Comparison of ENCODE assay signal across 21 cellular contexts in the genomic region with DNA sequence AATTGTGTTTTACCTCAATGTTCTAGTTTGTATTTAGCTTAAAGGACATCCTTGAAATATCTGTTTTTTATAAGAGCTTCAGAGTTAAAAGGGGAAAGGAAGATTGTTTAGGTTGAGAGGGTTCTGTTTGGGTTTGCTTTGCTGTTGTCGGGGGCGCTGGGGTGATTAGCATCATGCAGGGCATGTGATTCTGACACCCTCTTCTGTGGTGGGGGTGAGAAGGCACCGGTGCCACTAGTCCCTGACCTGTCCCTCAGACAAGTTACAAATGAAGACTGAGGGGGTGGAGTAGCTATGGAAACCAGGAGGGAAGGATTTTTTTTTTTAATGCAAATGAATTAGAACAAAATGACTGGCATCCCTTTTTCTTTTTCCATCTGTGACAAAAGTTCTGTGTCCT.
DNase-seq lines count a peak whose midpoint lies in the region; ATAC-seq and TF ChIP-seq lines count a peak whose summit lies in the region.
"Had no signal": no experiment of that assay in that cellular context is flagged by ENCODE, and none has a peak within 500 bp of the region (broad histone marks: within the 10 kb centered on the region; RNA-seq: fewer than 3 reads in every experiment).

No MANE protein-coding gene starts in this region.

- no peaks in the 10 kb centered on the region for H3K27me3 Mint-ChIP-seq in activated T-cell treated with anti-CD3 and anti-CD28 coated beads, Interleukin-2, amount 50 U/mL, for 72 hours (ENCODE audit: low read depth)
- no peaks in the 10 kb centered on the region for H3K27me3 Mint-ChIP-seq in neural progenitor cell (ENCODE audit: insufficient read depth, low read depth)
- H3K27me3 Mint-ChIP-seq: IgD-negative memory B cell had no signal

- H2AFZ ChIP-seq in neural progenitor cell (replicated peaks): peak overlapping the region; percentile 37

- TF ChIP-seq CTCF in ascending aorta (IDR thresholded peaks at IDR 0.05) (no peak), neural progenitor cell (IDR thresholded peaks at IDR 0.05) (no peak), stomach (IDR thresholded peaks at IDR 0.05) (no peak)

- no peak overlapping the region for H3K27ac Mint-ChIP-seq in activated T-cell treated with anti-CD3 and anti-CD28 coated beads, Interleukin-2, amount 50 U/mL, for 72 hours
- H3K27ac Mint-ChIP-seq in neural progenitor cell: no peak overlapping the region
- H3K27ac Mint-ChIP-seq: IgD-negative memory B cell had no signal

- WGBS in stomach, 5 donors: 62 to 72% (median 64%) methylated on average over 3 of the region's 3 CpGs

- H3K4me1 ChIP-seq in ascending aorta: peaks cover 0 to 5% of the 10 kb centered on the region in 2 donors
- H3K4me1 ChIP-seq in neural progenitor cell: peaks cover 3% of the 10 kb centered on the region
- H3K4me1 ChIP-seq in stomach: no peaks in the 10 kb centered on the region
- H3K4me1 ChIP-seq: esophagus muscularis mucosa, gastroesophageal sphincter, right atrium auricular region had no signal

- H3K4me1 Mint-ChIP-seq in activated T-cell treated with anti-CD3 and anti-CD28 coated beads, Interleukin-2, amount 50 U/mL, for 72 hours (ENCODE audit: low read depth): peaks cover 79% of the 10 kb centered on the region
- peaks cover 24% of the 10 kb centered on the region for H3K4me1 Mint-ChIP-seq in neural progenitor cell

- no peaks in the 10 kb centered on the region for H4K20me1 ChIP-seq in neural progenitor cell (ENCODE audit: low read depth)

- H3K27ac ChIP-seq in ascending aorta (peak overlapping the region; percentile 54 to 55), neural progenitor cell (no peak overlapping the region), stomach (no peak overlapping the region)
- H3K27ac ChIP-seq: C4-2B, esophagus muscularis mucosa, gastroesophageal sphincter, right atrium auricular region had no signal

- H3K9me3 ChIP-seq in ascending aorta: no peaks in the 10 kb centered on the region
- H3K9me3 ChIP-seq in neural progenitor cell (ENCODE audit: low read depth): no peaks in the 10 kb centered on the region
- H3K9me3 ChIP-seq in stomach: no peaks in the 10 kb centered on the region
- H3K9me3 ChIP-seq: esophagus muscularis mucosa, gastroesophageal sphincter, right atrium auricular region had no signal

- H3K4me3 ChIP-seq in ascending aorta (no peak overlapping the region), neural progenitor cell (no peak overlapping the region), stomach (no peak overlapping the region)
- H3K4me3 ChIP-seq: esophagus muscularis mucosa, gastroesophageal sphincter, right atrium auricular region had no signal

- no peaks in the 10 kb centered on the region for H3K9me3 Mint-ChIP-seq in activated T-cell treated with anti-CD3 and anti-CD28 coated beads, Interleukin-2, amount 50 U/mL, for 72 hours
- peaks cover 2% of the 10 kb centered on the region for H3K9me3 Mint-ChIP-seq in neural progenitor cell
- H3K9me3 Mint-ChIP-seq: IgD-negative memory B cell had no signal

- no peak for TF ChIP-seq EP300 in stomach (IDR thresholded peaks at IDR 0.05)

- peak in 1 of 2 donors; percentile 55 for DNase-seq in activated T-cell treated with anti-CD3 and anti-CD28 coated beads, Interleukin-2, amount 50 U/mL, for 72 hours
- DNase-seq in activated T-cell treated with anti-CD3 and anti-CD28 coated beads for 4 hours (no peak), ascending aorta (ENCODE audit: low spot score in 2 of 2) (no peak), neural progenitor cell (ENCODE audit: low spot score) (no peak), stomach (no peak), globus pallidus (ENCODE audit: low spot score) (no peak)
- DNase-seq: DMS 273 treated with DMSO at 0.1 percent for 48 hours, mammary epithelial cell, MM.1S, NCI-H1436, NCI-H2107, NCI-H510A, SIG-M5 had no signal

- peaks cover 3 to 5% of the 10 kb centered on the region in 2 donors for H3K36me3 Mint-ChIP-seq in activated T-cell treated with anti-CD3 and anti-CD28 coated beads, Interleukin-2, amount 50 U/mL, for 72 hours (ENCODE audit: insufficient read depth in 2 of 2)
- H3K36me3 Mint-ChIP-seq in neural progenitor cell: no peaks in the 10 kb centered on the region

- no peaks in the 10 kb centered on the region for H3K36me3 ChIP-seq in ascending aorta
- H3K36me3 ChIP-seq in neural progenitor cell: no peaks in the 10 kb centered on the region
- H3K36me3 ChIP-seq in stomach: no peaks in the 10 kb centered on the region
- H3K36me3 ChIP-seq: esophagus muscularis mucosa, gastroesophageal sphincter, right atrium auricular region had no signal

- TF ChIP-seq POLR2A in stomach (IDR thresholded peaks at IDR 0.05): no peak

- no peak overlapping the region for H3K4me2 ChIP-seq in neural progenitor cell

- no peaks in the 10 kb centered on the region for H3K79me2 ChIP-seq in neural progenitor cell (ENCODE audit: low read depth)

- peak; percentile 28 to 53 for ATAC-seq in activated T-cell treated with anti-CD3 and anti-CD28 coated beads, Interleukin-2, amount 50 U/mL, for 72 hours (replicated peaks in 1 of 2)
- ATAC-seq in HG03175 (IDR thresholded peaks at IDR 0.05; ENCODE audit: unreplicated experiment) (peak; percentile 67), GM18502 (IDR thresholded peaks at IDR 0.05; ENCODE audit: poor library complexity, unreplicated experiment) (no peak)
- ATAC-seq: gastroesophageal sphincter, Panc1 had no signal

- intact Hi-C loops in ascending aorta (cut with DNase I) (no loop called here), stomach (cut with DNase I; ENCODE audit: low total_unique reads) (no loop called here)

- no peak overlapping the region for H3K9ac ChIP-seq in neural progenitor cell

- no peaks in the 10 kb centered on the region for H3K27me3 ChIP-seq in ascending aorta
- no peaks in the 10 kb centered on the region for H3K27me3 ChIP-seq in neural progenitor cell
- no peaks in the 10 kb centered on the region for H3K27me3 ChIP-seq in stomach
- H3K27me3 ChIP-seq: esophagus muscularis mucosa, gastroesophageal sphincter, right atrium auricular region had no signal

- H3K4me3 Mint-ChIP-seq in activated T-cell treated with anti-CD3 and anti-CD28 coated beads, Interleukin-2, amount 50 U/mL, for 72 hours: peak overlapping the region in 1 of 2 donors; percentile 19
- no peak overlapping the region for H3K4me3 Mint-ChIP-seq in neural progenitor cell
- H3K4me3 Mint-ChIP-seq: IgD-negative memory B cell had no signal

- no peaks in the 10 kb centered on the region for H3F3A ChIP-seq in neural progenitor cell (ENCODE audit: low read depth)

Comparison
In these comparisons a context has a peak if more than half of its experiments do, and no peak if none do; other contexts are left out.
1. H3K27ac ChIP-seq: peak in ascending aorta (2 of 2); none in neural progenitor cell (single experiment) and stomach (0 of 5).